Comparison of ENCODE assay signal across 22 cellular contexts in the genomic region with DNA sequence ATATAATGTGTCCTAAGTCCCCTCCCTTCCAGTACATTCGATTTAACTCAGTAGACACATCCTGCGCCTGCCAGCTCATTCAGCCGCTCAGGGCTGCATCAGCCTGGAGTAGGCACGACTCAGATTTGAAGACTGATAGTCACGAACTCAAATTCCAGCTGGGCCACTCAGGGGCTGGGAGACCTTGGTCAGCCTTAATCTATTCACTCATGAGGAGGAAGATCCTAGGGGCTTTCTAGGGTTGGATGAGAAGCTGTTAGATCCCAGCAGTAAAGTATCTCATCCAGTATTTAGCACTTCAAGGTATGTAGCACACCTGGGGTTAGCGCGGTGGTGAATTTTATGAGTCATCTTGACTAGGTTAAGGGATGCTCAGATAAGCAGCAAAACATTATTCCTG.
A peak's percentile ranks its signal among the peaks of the same experiment; 100 is the strongest.
DNase-seq lines count a peak whose midpoint lies in the region; ATAC-seq and TF ChIP-seq lines count a peak whose summit lies in the region.
"Had no signal": no experiment of that assay in that cellular context is flagged by ENCODE, and none has a peak within 500 bp of the region (broad histone marks: within the 10 kb centered on the region; RNA-seq: fewer than 3 reads in every experiment).

No MANE protein-coding gene starts in this region.

- H3K36me3 ChIP-seq in Panc1 (ENCODE audit: control insufficient read depth, insufficient read depth, low read length) = no peaks in the 10 kb centered on the region
- H3K36me3 ChIP-seq: stomach, vagina had no signal

- no TSS peak for BruUV-seq in Panc1 (replicated peaks; lab: Mats Ljungman, UMichigan)

- H3K36me3 Mint-ChIP-seq in T-helper 2 cell treated with Interferon-gamma antibody and Interleukin-4, amounts not matched to agents 5 μg/mL and 100 μg/mL, for 36 hours (ENCODE audit: low read depth) = no peaks in the 10 kb centered on the region
- H3K36me3 Mint-ChIP-seq: activated naive CD4-positive, alpha-beta T cell treated with anti-CD3 and anti-CD28 coated beads, Interleukin-2, amount 10 ng/mL, durations not matched to agents 7 days and 5 days had no signal

- no peak overlapping the region for H3K27ac ChIP-seq in Panc1 (ENCODE audit: low read length)
- H3K27ac ChIP-seq: body of pancreas, stomach, vagina had no signal

- no peaks in the 10 kb centered on the region for H3K9me3 ChIP-seq in Panc1 (ENCODE audit: control insufficient read depth, insufficient read depth, low read depth, low read length)
- H3K9me3 ChIP-seq: body of pancreas, stomach, vagina had no signal

- intact Hi-C loops in Panc1 (cut with micrococcal nuclease; ENCODE audit: unreplicated experiment) = no loop called here

- no peaks in the 10 kb centered on the region for H3K9me3 Mint-ChIP-seq in T-helper 2 cell treated with Interferon-gamma antibody and Interleukin-4, amounts not matched to agents 5 μg/mL and 100 μg/mL, for 36 hours
- H3K9me3 Mint-ChIP-seq: activated naive CD4-positive, alpha-beta T cell treated with anti-CD3 and anti-CD28 coated beads, Interleukin-2, amount 10 ng/mL, durations not matched to agents 7 days and 5 days had no signal

- POLR2A ChIA-PET in Panc1 (lab: Charles Lee) = no interaction called here

- peaks cover 41% of the 10 kb centered on the region for H3K27me3 Mint-ChIP-seq in T-helper 2 cell treated with Interferon-gamma antibody and Interleukin-4, amounts not matched to agents 5 μg/mL and 100 μg/mL, for 36 hours (ENCODE audit: low read depth)

- H3K27ac Mint-ChIP-seq in T-helper 2 cell treated with Interferon-gamma antibody and Interleukin-4, amounts not matched to agents 5 μg/mL and 100 μg/mL, for 36 hours = no peak overlapping the region
- H3K27ac Mint-ChIP-seq: activated naive CD4-positive, alpha-beta T cell treated with anti-CD3 and anti-CD28 coated beads, Interleukin-2, amount 10 ng/mL, durations not matched to agents 7 days and 5 days had no signal

- in situ Hi-C loops in Panc1 (cut with HindIII; ENCODE audit: low pct_unique_long_range_greater_than_20kb, low sequenced_read_pairs) = no loop called here

- ATAC-seq in Panc1 = peak; percentile 50
- no peak for ATAC-seq in GM18873 (IDR thresholded peaks at IDR 0.05; ENCODE audit: low FRiP score, unreplicated experiment)
- ATAC-seq in GM18519 (IDR thresholded peaks at IDR 0.05; ENCODE audit: low FRiP score, unreplicated experiment) = no peak
- no peak for ATAC-seq in GM19467 (IDR thresholded peaks at IDR 0.05; ENCODE audit: unreplicated experiment)
- ATAC-seq: body of pancreas, esophagus mucosa, K562 had no signal

- H3K27me3 ChIP-seq in Panc1 (ENCODE audit: control insufficient read depth, insufficient read depth, low read length) = no peaks in the 10 kb centered on the region
- H3K27me3 ChIP-seq: vagina had no signal

- peaks cover 23% of the 10 kb centered on the region for H3K4me1 Mint-ChIP-seq in T-helper 2 cell treated with Interferon-gamma antibody and Interleukin-4, amounts not matched to agents 5 μg/mL and 100 μg/mL, for 36 hours (ENCODE audit: low read depth)

- H3K4me3 ChIP-seq in Panc1 (ENCODE audit: low read depth in 2 of 2, low read length in 2 of 2) = no peak overlapping the region
- H3K4me3 ChIP-seq: body of pancreas, K562, stomach, vagina had no signal

- H3K4me1 ChIP-seq in Panc1 (ENCODE audit: control insufficient read depth, insufficient read depth, low read length) = no peaks in the 10 kb centered on the region; the same call in 1 of the 2 replicates
- H3K4me1 ChIP-seq: body of pancreas had no signal

- no peak overlapping the region for H3K4me3 Mint-ChIP-seq in T-helper 2 cell treated with Interferon-gamma antibody and Interleukin-4, amounts not matched to agents 5 μg/mL and 100 μg/mL, for 36 hours
- H3K4me3 Mint-ChIP-seq: activated naive CD4-positive, alpha-beta T cell treated with anti-CD3 and anti-CD28 coated beads, Interleukin-2, amount 10 ng/mL, durations not matched to agents 7 days and 5 days had no signal

- TF ChIP-seq CTCF in Panc1 (IDR thresholded peaks at IDR 0.05) = no peak

- DNase-seq in 8988T = peak; percentile 68
- peak; percentile 43 for DNase-seq in GM03348 (ENCODE audit: low spot score)
- no peak for DNase-seq in Panc1 (ENCODE audit: low read depth, low spot score)
- DNase-seq in fibroblast of peridontal ligament (ENCODE audit: extremely low read depth) = peak; percentile 8
- no peak for DNase-seq in T-helper 2 cell treated with Interferon-gamma antibody and Interleukin-4, amounts not matched to agents 5 μg/mL and 100 μg/mL, for 36 hours (ENCODE audit: low spot score)
- DNase-seq: activated CD8-positive, alpha-beta memory T cell treated with anti-CD3 and anti-CD28 coated beads, Interleukin-2, amount 50 U/mL, for 4 hours; activated naive CD4-positive, alpha-beta T cell treated with anti-CD3 and anti-CD28 coated beads, Interleukin-2, amount 10 ng/mL, durations not matched to agents 7 days and 5 days; body of pancreas; dermis blood vessel endothelial cell; head of caudate nucleus; midbrain; NCI-H1092; NCI-H82; stimulated activated CD4-positive, alpha-beta T cell treated with anti-CD3 and anti-CD28 coated beads, Interleukin-15, amount 100 ng/mL, for 24 hours; stomach; T-helper 1 cell had no signal

- CTCF ChIA-PET in Panc1 (lab: Charles Lee) = interaction anchor here (1.1 kb wide), 1 partner anchor 75 kb away, joined by 12 read pairs; no protein-coding TSS in a partner anchor

Comparison
In these comparisons a context has a peak if more than half of its experiments do, and no peak if none do; other contexts are left out.
1. DNase-seq: peak in 8988T (single experiment), GM03348 (single experiment) and fibroblast of peridontal ligament (single experiment); none in Panc1 (single experiment) and T-helper 2 cell treated with Interferon-gamma antibody and Interleukin-4, amounts not matched to agents 5 μg/mL and 100 μg/mL, for 36 hours (single experiment).